1 cellular context compared by ENCODE assay signal in genomic region chr16:8869212-8869987, GRCh38.
TF ChIP-seq lines count a peak whose summit lies in the region.

No MANE protein-coding gene starts in this region.

TF ChIP-seq in HepG2, 621 proteins besides CTCF, POLR2A, EP300 and RAD21 (continued from another document and continues in another):
- TF ChIP-seq PRDM15 (CRISPR knock-in tag; IDR thresholded peaks at IDR 0.05) (no peak), ZNF468 (CRISPR knock-in tag; IDR thresholded peaks at IDR 0.05) (no peak), GABPB1 (CRISPR knock-in tag; IDR thresholded peaks at IDR 0.05) (peak; percentile 55), PHB2 (IDR thresholded peaks at IDR 0.05; ENCODE audit: partially characterized antibody) (no peak), KIAA2018 (CRISPR knock-in tag; IDR thresholded peaks at IDR 0.05; ENCODE audit: borderline replicate concordance) (no peak), ZBTB14 (CRISPR knock-in tag; IDR thresholded peaks at IDR 0.05) (no peak; the same call in 1 of the 2 replicates), ZBTB8A (CRISPR knock-in tag; IDR thresholded peaks at IDR 0.05; ENCODE audit: borderline replicate concordance, low read depth) (no peak), NFYC (CRISPR knock-in tag; IDR thresholded peaks at IDR 0.05) (peak; percentile 20), BCL6 (CRISPR knock-in tag; IDR thresholded peaks at IDR 0.05) (0 out of 2 replicates have a peak, but pooled peaks have one; percentile 8), ARID3A (IDR thresholded peaks at IDR 0.05; ENCODE audit: low read depth, low read length) (no peak), ZNF274 (CRISPR knock-in tag; IDR thresholded peaks at IDR 0.05) (peak; percentile 39; the same call in 1 of the 2 replicates), ZNF343 (CRISPR knock-in tag; IDR thresholded peaks at IDR 0.05) (no peak; the same call in 1 of the 2 replicates), NFATC3 (CRISPR knock-in tag; IDR thresholded peaks at IDR 0.05) (no peak), PRMT3 (CRISPR knock-in tag; IDR thresholded peaks at IDR 0.05; ENCODE audit: borderline replicate concordance, low read depth) (0 out of 2 replicates have a peak, but pooled peaks have one; percentile 1), ZBTB26 (CRISPR knock-in tag; IDR thresholded peaks at IDR 0.05; ENCODE audit: borderline replicate concordance) (peak; percentile 43; the same call in 1 of the 2 replicates), ATF7-NPFF (CRISPR knock-in tag; IDR thresholded peaks at IDR 0.05; ENCODE audit: low read depth) (no peak), TRIM24 (CRISPR knock-in tag; IDR thresholded peaks at IDR 0.05) (no peak), ZBTB40 (IDR thresholded peaks at IDR 0.05) (no peak), ZBTB40 (CRISPR knock-in tag; IDR thresholded peaks at IDR 0.05) (peak; percentile 24; the same call in 1 of the 2 replicates), KLF9 (CRISPR knock-in tag; IDR thresholded peaks at IDR 0.05; ENCODE audit: low read depth) (no peak), ZNF256 (CRISPR knock-in tag; conservative IDR thresholded peaks at IDR 0.05) (peak; percentile 77; the same call in 1 of the 2 replicates), E2F2 (CRISPR knock-in tag; IDR thresholded peaks at IDR 0.05; ENCODE audit: borderline replicate concordance) (no peak), ZNF333 (CRISPR knock-in tag; IDR thresholded peaks at IDR 0.05; ENCODE audit: borderline replicate concordance) (peak; percentile 34; the same call in 1 of the 2 replicates), ZNF180 (CRISPR knock-in tag; IDR thresholded peaks at IDR 0.05; ENCODE audit: borderline replicate concordance, low read depth) (no peak), KLF13 (CRISPR knock-in tag; IDR thresholded peaks at IDR 0.05) (no peak), ZIK1 (CRISPR knock-in tag; IDR thresholded peaks at IDR 0.05; ENCODE audit: borderline replicate concordance, low read depth) (no peak)
